In the genomic region with DNA sequence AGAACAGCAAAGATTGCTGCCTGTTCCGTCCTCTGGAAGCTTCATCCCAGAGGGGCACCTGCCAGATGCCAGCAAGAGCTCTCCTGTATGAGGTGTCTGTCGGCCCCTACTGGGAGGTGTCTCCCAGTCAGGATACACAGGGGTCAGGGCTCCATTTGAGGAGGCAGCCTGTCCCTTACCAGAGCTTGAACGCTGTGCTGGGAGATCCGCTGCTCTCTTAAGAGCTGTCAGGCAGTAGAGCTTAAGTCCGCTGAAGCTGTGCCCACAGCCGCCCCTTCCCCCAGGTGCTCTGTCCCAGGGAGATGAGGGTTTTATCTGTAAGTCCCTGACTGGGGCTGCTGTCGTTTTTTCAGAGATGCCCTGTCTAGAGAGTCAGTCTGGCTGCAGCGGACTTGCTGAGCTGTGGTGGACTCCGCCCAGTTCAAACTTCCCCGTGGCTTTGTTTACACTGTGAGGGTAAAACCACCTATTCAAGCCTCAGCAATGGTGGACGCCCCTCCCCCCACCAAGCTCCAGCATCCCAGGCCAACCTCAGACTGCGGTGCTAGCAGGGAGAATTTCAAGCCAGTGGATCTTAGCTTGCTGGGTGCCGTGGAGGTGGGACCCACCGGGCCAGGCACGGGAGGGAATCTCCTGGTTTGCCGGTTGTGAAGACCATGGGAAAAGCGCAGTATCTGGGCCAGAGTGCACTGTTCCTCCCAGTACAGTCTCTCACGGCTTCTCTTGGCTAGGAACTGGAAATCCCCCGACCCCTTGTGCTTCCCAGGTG, we compare ENCODE assay signal across 7 cellular contexts.
A peak's percentile ranks its signal among the peaks of the same experiment; 100 is the strongest.
DNase-seq lines count a peak whose midpoint lies in the region; ATAC-seq, FAIRE-seq and TF ChIP-seq lines count a peak whose summit lies in the region.
"Not testable (repeated sequence)": the region's sequence is repeated elsewhere in the genome, so short reads cannot be mapped to it uniquely, and the experiment has no call there.

No MANE protein-coding gene starts in this region.

- TF ChIP-seq CTCF in HEK293 (tag by site-specific recombination; IDR thresholded peaks at IDR 0.05); activated B cell treated with CpG ODN at 0.5 μM for 24 hours (IDR thresholded peaks at IDR 0.05); epithelial cell of esophagus (IDR thresholded peaks at IDR 0.05; ENCODE audit: insufficient read depth, low read depth, low read length, missing control alignments): not testable (repeated sequence)

- not testable (repeated sequence) for H3K36me3 Mint-ChIP-seq in activated B cell treated with CpG ODN at 0.5 μM for 24 hours (ENCODE audit: low read depth)

- not testable (repeated sequence) for H3K4me1 ChIP-seq in HEK293 (ENCODE audit: control insufficient read depth, insufficient read depth, low read length); small intestine (ENCODE audit: control insufficient read depth in 2 of 2, insufficient read depth in 1 of 2, low read depth in 1 of 2, low read length in 1 of 2)

- H3K27me3 Mint-ChIP-seq in activated B cell treated with CpG ODN at 0.5 μM for 24 hours: not testable (repeated sequence)

- not testable (repeated sequence) for H3K9me3 ChIP-seq in HEK293 (ENCODE audit: control insufficient read depth, insufficient read depth, low read depth, low read length); small intestine (ENCODE audit: control insufficient read depth, low read depth)

- H3K27ac ChIP-seq in HEK293 (ENCODE audit: extremely low read depth, low read depth, low read length); small intestine (ENCODE audit: low read depth in 1 of 2, low read length in 1 of 2): not testable (repeated sequence)

- not testable (repeated sequence) for FAIRE-seq in small intestine (lab: Jason Lieb, UNC)

- CTCF ChIA-PET in HEK293 (lab: Yijun Ruan, JAX): interaction anchor here (0.6 to 1.6 kb wide), 4 partner anchors 9 to 233 kb away, joined by 3 to 4 read pairs (median 4); no protein-coding TSS in a partner anchor
- CTCF ChIA-PET in activated B cell treated with CpG ODN at 0.5 μM for 24 hours (lab: Charles Lee): not testable (repeated sequence)

- H3K36me3 ChIP-seq in HEK293 (ENCODE audit: control insufficient read depth in 2 of 2, insufficient read depth in 1 of 2, low read length in 2 of 2); small intestine (ENCODE audit: control insufficient read depth in 2 of 2, insufficient read depth in 2 of 2, low read length in 2 of 2): not testable (repeated sequence)

- H3K4me3 Mint-ChIP-seq in activated B cell treated with CpG ODN at 0.5 μM for 24 hours: not testable (repeated sequence)

- peak; percentile 73 for DNase-seq in NCI-H69 (lab: John Stamatoyannopoulos, UW)
- not testable (repeated sequence) for DNase-seq in activated B cell treated with CpG ODN at 0.5 μM for 24 hours
- peak; percentile 42 for DNase-seq in epithelial cell of esophagus (ENCODE audit: low read depth)
- DNase-seq in kidney tubule cell (ENCODE audit: low spot score): peak; percentile 34
- DNase-seq in mucosa of gallbladder (ENCODE audit: low spot score): peak; percentile 44
- peak; percentile 59 for DNase-seq in small intestine

- peaks cover 17% of the 10 kb centered on the region for H3K4me1 Mint-ChIP-seq in activated B cell treated with CpG ODN at 0.5 μM for 24 hours

- not testable (repeated sequence) for H3K9me3 Mint-ChIP-seq in activated B cell treated with CpG ODN at 0.5 μM for 24 hours

- POLR2A ChIA-PET in HEK293 (lab: Yijun Ruan, JAX): interaction anchor here (1.4 to 2.0 kb wide), 2 partner anchors 42 to 63 kb away, joined by 4 to 7 read pairs; partner anchors contain the start of gene FER
- POLR2A ChIA-PET in activated B cell treated with CpG ODN at 0.5 μM for 24 hours (lab: Charles Lee): not testable (repeated sequence)

- H3K27ac Mint-ChIP-seq in activated B cell treated with CpG ODN at 0.5 μM for 24 hours: not testable (repeated sequence)

- not testable (repeated sequence) for H3K27me3 ChIP-seq in small intestine (ENCODE audit: control insufficient read depth in 2 of 2, insufficient read depth in 2 of 2, low read length in 2 of 2)

- not testable (repeated sequence) for H3K4me3 ChIP-seq in HEK293 (ENCODE audit: low read depth, low read length); small intestine (ENCODE audit: low read depth in 1 of 2, low read length in 2 of 2)
- H3K4me3 ChIP-seq in epithelial cell of esophagus (ENCODE audit: low read length): peak overlapping the region; percentile 20

- intact Hi-C loops in activated B cell treated with CpG ODN at 0.5 μM for 24 hours (cut with micrococcal nuclease): loop anchor here (10.0 kb wide), 2 partner anchors 409 to 479 kb away; no protein-coding TSS in a partner anchor

- peak; percentile 28 for ATAC-seq in activated B cell treated with CpG ODN at 0.5 μM for 24 hours (ENCODE audit: low read depth)

- WGBS in small intestine, 3 donors: 20 to 59% (median 42%) methylated on average over 19 of the region's 19 CpGs

TF ChIP-seq in HEK293, 187 proteins besides CTCF, POLR2A, EP300 and RAD21:
- TF ChIP-seq ZBTB48 (tag by site-specific recombination; IDR thresholded peaks at IDR 0.05) (peak; percentile 18; the same call in 1 of the 2 replicates), PRDM10 (tag by site-specific recombination; IDR thresholded peaks at IDR 0.05) (peak; percentile 33; the same call in 1 of the 2 replicates), ZFP69B (tag by site-specific recombination; IDR thresholded peaks at IDR 0.05) (peak; percentile 94), KLF1 (tag by site-specific recombination; IDR thresholded peaks at IDR 0.05) (0 out of 2 replicates have a peak, but pooled peaks have one; percentile 29), ZNF341 (tag by site-specific recombination; IDR thresholded peaks at IDR 0.05; ENCODE audit: low read depth) (peak; percentile 70), ZBTB6 (tag by site-specific recombination; IDR thresholded peaks at IDR 0.05) (peak; percentile 69; the same call in 1 of the 2 replicates), YY2 (tag by site-specific recombination; IDR thresholded peaks at IDR 0.05) (0 out of 2 replicates have a peak, but pooled peaks have one; percentile 9), YY1 (tag by site-specific recombination; IDR thresholded peaks at IDR 0.05) (peak; percentile 54), ZIC2 (tag by site-specific recombination; IDR thresholded peaks at IDR 0.05) (peak; percentile 17; the same call in 1 of the 2 replicates), ZBTB17 (tag by site-specific recombination; IDR thresholded peaks at IDR 0.05) (0 out of 2 replicates have a peak, but pooled peaks have one; percentile 18)
- TF ChIP-seq, protein P1, sequence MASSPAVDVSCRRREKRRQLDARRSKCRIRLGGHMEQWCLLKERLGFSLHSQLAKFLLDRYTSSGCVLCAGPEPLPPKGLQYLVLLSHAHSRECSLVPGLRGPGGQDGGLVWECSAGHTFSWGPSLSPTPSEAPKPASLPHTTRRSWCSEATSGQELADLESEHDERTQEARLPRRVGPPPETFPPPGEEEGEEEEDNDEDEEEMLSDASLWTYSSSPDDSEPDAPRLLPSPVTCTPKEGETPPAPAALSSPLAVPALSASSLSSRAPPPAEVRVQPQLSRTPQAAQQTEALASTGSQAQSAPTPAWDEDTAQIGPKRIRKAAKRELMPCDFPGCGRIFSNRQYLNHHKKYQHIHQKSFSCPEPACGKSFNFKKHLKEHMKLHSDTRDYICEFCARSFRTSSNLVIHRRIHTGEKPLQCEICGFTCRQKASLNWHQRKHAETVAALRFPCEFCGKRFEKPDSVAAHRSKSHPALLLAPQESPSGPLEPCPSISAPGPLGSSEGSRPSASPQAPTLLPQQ (tag by site-specific recombination; IDR thresholded peaks at IDR 0.05): peak; percentile 72
